8 cellular contexts compared by ENCODE assay signal in genomic region chr6:28816909-28817807, GRCh38.
A peak's percentile ranks its signal among the peaks of the same experiment; 100 is the strongest.
DNase-seq lines count a peak whose midpoint lies in the region; ATAC-seq, FAIRE-seq and TF ChIP-seq lines count a peak whose summit lies in the region.

No MANE protein-coding gene starts in this region.

- H3K27me3 ChIP-seq in thyroid gland: peaks cover 32% of the 10 kb centered on the region

- peak; percentile 63 for DNase-seq in DMS 273 treated with DMSO at 0.1 percent for 48 hours (lab: John Stamatoyannopoulos, UW)
- peak; percentile 95 for DNase-seq in HFFc6
- peak; percentile 80 for DNase-seq in RCC 7860 (ENCODE audit: low spot score)
- DNase-seq in fibroblast of mammary gland (ENCODE audit: low read depth): peak; percentile 87
- DNase-seq in NOMO-1 (lab: John Stamatoyannopoulos, UW; ENCODE audit: unreplicated experiment in 2 of 2): no peak
- no peak for DNase-seq in thyroid gland
- DNase-seq in T-cell: no peak
- no peak for DNase-seq in effector CD8-positive, alpha-beta T cell (lab: John Stamatoyannopoulos, UW)

- TF ChIP-seq CTCF in HFFc6 (IDR thresholded peaks at IDR 0.05) (no peak), fibroblast of mammary gland (conservative IDR thresholded peaks at IDR 0.05; ENCODE audit: control insufficient read depth, insufficient read depth, low read depth, low read length) (no peak), thyroid gland (IDR thresholded peaks at IDR 0.05) (no peak)

- WGBS in thyroid gland, 2 donors: 6 to 7% methylated on average over 27 of the region's 27 CpGs

- H3K4me3 ChIP-seq in fibroblast of mammary gland (ENCODE audit: control insufficient read depth, low read depth, low read length) (peak overlapping the region; percentile 40), thyroid gland (replicated peaks in 1 of 3) (no peak overlapping the region)

- H3K27me3 Mint-ChIP-seq in HFFc6 (ENCODE audit: insufficient read depth) (peaks cover 25% of the 10 kb centered on the region), T-cell (peaks cover 77 to 80% of the 10 kb centered on the region in 2 donors)

- TF ChIP-seq POLR2A in thyroid gland (IDR thresholded peaks at IDR 0.05): no peak

- no peak for ATAC-seq in T-cell (replicated peaks in 1 of 4)

- H3K4me1 ChIP-seq in thyroid gland: no peaks in the 10 kb centered on the region

- POLR2A ChIA-PET in T-cell (lab: Charles Lee): interaction anchor here in 1 of 2 donors (0.6 kb wide), 1 partner anchor 392 kb away, joined by 3 read pairs; no protein-coding TSS in a partner anchor

- H3K9me3 Mint-ChIP-seq in HFFc6 (no peaks in the 10 kb centered on the region), T-cell (peaks cover under 1 to 22% (median 21%) of the 10 kb centered on the region in 3 donors)

- intact Hi-C loops in thyroid gland (cut with DNase I): no loop called here

- H3K27ac ChIP-seq in thyroid gland: no peak overlapping the region

- no peaks in the 10 kb centered on the region for H3K9me3 ChIP-seq in thyroid gland

- CTCF ChIA-PET in T-cell (lab: Charles Lee): no interaction called here

- no peak for FAIRE-seq in RCC 7860 (lab: Jason Lieb, UNC)

- H3K4me1 Mint-ChIP-seq in HFFc6 (ENCODE audit: low read depth) (peaks cover 42% of the 10 kb centered on the region), T-cell (peaks cover 5 to 34% (median 13%) of the 10 kb centered on the region in 3 donors)

- peak overlapping the region; percentile 83 for H3K4me3 Mint-ChIP-seq in HFFc6
- H3K4me3 Mint-ChIP-seq in T-cell: no peak overlapping the region

- no peaks in the 10 kb centered on the region for H3K36me3 Mint-ChIP-seq in HFFc6 (ENCODE audit: low read depth)
- peaks cover 2% of the 10 kb centered on the region for H3K36me3 Mint-ChIP-seq in T-cell

- H3K27ac Mint-ChIP-seq in HFFc6: peak overlapping the region; percentile 45; the same call in 1 of the 2 replicates
- H3K27ac Mint-ChIP-seq in T-cell: peak overlapping the region in 1 of 2 donors; percentile 43

- H3K36me3 ChIP-seq in thyroid gland: no peaks in the 10 kb centered on the region

Comparison
In these comparisons a context has a peak if more than half of its experiments do, and no peak if none do; other contexts are left out.
1. DNase-seq: peak in DMS 273 treated with DMSO at 0.1 percent for 48 hours (single experiment), HFFc6 (single experiment), RCC 7860 (single experiment) and fibroblast of mammary gland (single experiment); none in NOMO-1 (0 of 2), thyroid gland (0 of 2), T-cell (0 of 34) and effector CD8-positive, alpha-beta T cell (single experiment).